ENCODE assay signal across 8 cellular contexts in genomic region chr6:159169557-159170332, GRCh38. TPM values are rescaled to one million over a fixed set of nuclear protein-coding genes. Genes with fewer than 3 reads are reported as not detected.
DNase-seq lines count a peak whose midpoint lies in the region; ATAC-seq and TF ChIP-seq lines count a peak whose summit lies in the region.

No MANE protein-coding gene starts in this region.

- peak in 2 of 3 donors; percentile 11 to 32 for ATAC-seq in natural killer cell
- ATAC-seq in HG02970 (IDR thresholded peaks at IDR 0.05; ENCODE audit: low FRiP score, unreplicated experiment) = no peak

- WGBS in endodermal cell (ENCODE audit: insufficient coverage in 1 of 2, insufficient read length in 1 of 2), 2 experiments = 1 to 3% methylated on average over 52 to 87 of the region's 87 CpGs

- POLR2A ChIA-PET in BJ (lab: Charles Lee) = no interaction called here
- POLR2A ChIA-PET in Caco-2 (lab: Charles Lee) = no interaction called here

- H3K27ac Mint-ChIP-seq in endodermal cell (no peak overlapping the region), natural killer cell (no peak overlapping the region), Caco-2 (ENCODE audit: unreplicated experiment) (no peak overlapping the region)

- H3K4me3 ChIP-seq in BJ (ENCODE audit: low read depth, low read length) = peak overlapping the region; percentile 30
- peak overlapping the region; percentile 81 for H3K4me3 ChIP-seq in SK-N-MC
- peak overlapping the region; percentile 71 for H3K4me3 ChIP-seq in endodermal cell (ENCODE audit: low read length)
- no peak overlapping the region for H3K4me3 ChIP-seq in Caco-2 (ENCODE audit: low read depth, low read length)

- intact Hi-C loops in natural killer cell (cut with micrococcal nuclease) = no loop called here
- intact Hi-C loops in Caco-2 (cut with micrococcal nuclease; ENCODE audit: unreplicated experiment) = no loop called here

- H3K9me3 ChIP-seq in SK-N-MC (ENCODE audit: low read depth, low read length) (no peaks in the 10 kb centered on the region), endodermal cell (ENCODE audit: control insufficient read depth, low read length) (no peaks in the 10 kb centered on the region), Caco-2 (no peaks in the 10 kb centered on the region)

- DNase-seq in BJ (ENCODE audit: low read depth) = no peak
- DNase-seq in GM20000 (ENCODE audit: low spot score) = peak; percentile 44
- no peak for DNase-seq in SK-N-MC (ENCODE audit: low read depth, low spot score)
- peak; percentile 88 for DNase-seq in endodermal cell
- no peak for DNase-seq in natural killer cell
- no peak for DNase-seq in Kasumi-1 (lab: John Stamatoyannopoulos, UW)
- DNase-seq in Caco-2 = no peak

- H3K27me3 ChIP-seq in BJ (ENCODE audit: control insufficient read depth, insufficient read depth, low read length) = peaks cover 25% of the 10 kb centered on the region
- peaks cover 95% of the 10 kb centered on the region for H3K27me3 ChIP-seq in endodermal cell (ENCODE audit: control insufficient read depth, insufficient read depth, low read length, poor library complexity, severe bottlenecking)
- 0 out of 2 replicates have a peak, but pooled peaks cover 2% of the 10 kb centered on the region for H3K27me3 ChIP-seq in Caco-2 (replicated peaks; ENCODE audit: control insufficient read depth, insufficient read depth, low read length)

- CTCF ChIA-PET in BJ (lab: Yijun Ruan, JAX) = interaction anchor here (0.6 to 9.3 kb wide), 9 partner anchors 13 to 682 kb away, joined by 3 to 90 read pairs (median 4); no protein-coding TSS in a partner anchor
- CTCF ChIA-PET in Caco-2 (lab: Charles Lee) = no interaction called here

- BruUV-seq in Caco-2 (replicated peaks; lab: Mats Ljungman, UMichigan) = no TSS peak

- peaks cover 91% of the 10 kb centered on the region for H3K27me3 Mint-ChIP-seq in endodermal cell (ENCODE audit: insufficient read depth)
- H3K27me3 Mint-ChIP-seq in natural killer cell (ENCODE audit: low read depth in 2 of 2) = peaks cover 70 to 91% of the 10 kb centered on the region in 2 donors
- H3K27me3 Mint-ChIP-seq in Caco-2 (ENCODE audit: insufficient read depth, unreplicated experiment) = peaks cover 42% of the 10 kb centered on the region

- peak overlapping the region; percentile 32 for H3K9ac ChIP-seq in SK-N-MC (ENCODE audit: insufficient read length)
- H3K9ac ChIP-seq in endodermal cell (ENCODE audit: extremely low read depth, low read length, poor library complexity, severe bottlenecking) = peak overlapping the region; percentile 19

- H3K4me1 Mint-ChIP-seq in endodermal cell (peaks cover 6% of the 10 kb centered on the region), natural killer cell (peaks cover 6 to 18% of the 10 kb centered on the region in 2 donors), Caco-2 (ENCODE audit: low read depth, unreplicated experiment) (no peaks in the 10 kb centered on the region)

- H3K9me3 Mint-ChIP-seq in endodermal cell (no peaks in the 10 kb centered on the region), natural killer cell (no peaks in the 10 kb centered on the region), Caco-2 (ENCODE audit: unreplicated experiment) (no peaks in the 10 kb centered on the region)

- H3K36me3 Mint-ChIP-seq in endodermal cell (ENCODE audit: low read depth) = no peaks in the 10 kb centered on the region
- H3K36me3 Mint-ChIP-seq in natural killer cell = no peaks in the 10 kb centered on the region
- H3K36me3 Mint-ChIP-seq in Caco-2 (ENCODE audit: insufficient read depth, unreplicated experiment) = no peaks in the 10 kb centered on the region

- H3K4me3 Mint-ChIP-seq in endodermal cell (peak overlapping the region; percentile 56), natural killer cell (peak overlapping the region; percentile 53), Caco-2 (ENCODE audit: unreplicated experiment) (no peak overlapping the region)

- H3K27ac ChIP-seq in SK-N-MC (no peak overlapping the region), endodermal cell (ENCODE audit: low read depth, low read length) (no peak overlapping the region)

- TF ChIP-seq CTCF in BJ (IDR thresholded peaks at IDR 0.05; ENCODE audit: insufficient read depth, low read depth, low read length) (no peak), GM20000 (IDR thresholded peaks at IDR 0.05; ENCODE audit: extremely low read depth, missing control alignments) (no peak), endodermal cell (conservative IDR thresholded peaks at IDR 0.05) (no peak), natural killer cell (IDR thresholded peaks at IDR 0.05) (no peak), Caco-2 (IDR thresholded peaks at IDR 0.05; ENCODE audit: insufficient read depth in 1 of 2, low read depth in 1 of 2, low read length in 1 of 2, severe bottlenecking in 1 of 2, unreplicated experiment in 1 of 2) (no peak)

- H3K36me3 ChIP-seq in BJ (ENCODE audit: control insufficient read depth, insufficient read depth, low read length) (no peaks in the 10 kb centered on the region), SK-N-MC (ENCODE audit: insufficient read depth, low read length) (no peaks in the 10 kb centered on the region), endodermal cell (ENCODE audit: control insufficient read depth, insufficient read depth, low read length) (no peaks in the 10 kb centered on the region), Caco-2 (ENCODE audit: control insufficient read depth, insufficient read depth, low read length) (no peaks in the 10 kb centered on the region)

- H3K4me1 ChIP-seq in endodermal cell (ENCODE audit: control insufficient read depth, insufficient read depth, low read length) = no peaks in the 10 kb centered on the region
- no peaks in the 10 kb centered on the region for H3K4me1 ChIP-seq in Caco-2

RNA-seq across cellular contexts. Expression of gene FNDC1, which starts 0.5 kb away (rescaled TPM):
- 0.10 and 0.22 TPM in 2 replicates for polyA plus RNA-seq in BJ (2011; rRNA removed)
- polyA minus RNA-seq in BJ (2011; rRNA and poly(A)+ RNA removed) = 0.05 and 0.10 TPM in 2 replicates
- total RNA-seq in endodermal cell (under 1 TPM; 0.55 to 0.62 TPM), natural killer cell (not detected), Caco-2 (2022) (not detected in 2 replicates)
- polyA plus RNA-seq in endodermal cell (2013, experiment 1 of 2) = 0.14 TPM
- 0.17 TPM for polyA plus RNA-seq in endodermal cell (2013, experiment 2 of 2)

Comparison
In these comparisons a context has a peak if more than half of its experiments do, and no peak if none do; other contexts are left out.
1. DNase-seq: peak in GM20000 (single experiment) and endodermal cell (single experiment); none in BJ (single experiment), SK-N-MC (single experiment), natural killer cell (single experiment), Kasumi-1 (0 of 2) and Caco-2 (0 of 2).